Comparison of ENCODE assay signal across 17 cellular contexts in the genomic region with DNA sequence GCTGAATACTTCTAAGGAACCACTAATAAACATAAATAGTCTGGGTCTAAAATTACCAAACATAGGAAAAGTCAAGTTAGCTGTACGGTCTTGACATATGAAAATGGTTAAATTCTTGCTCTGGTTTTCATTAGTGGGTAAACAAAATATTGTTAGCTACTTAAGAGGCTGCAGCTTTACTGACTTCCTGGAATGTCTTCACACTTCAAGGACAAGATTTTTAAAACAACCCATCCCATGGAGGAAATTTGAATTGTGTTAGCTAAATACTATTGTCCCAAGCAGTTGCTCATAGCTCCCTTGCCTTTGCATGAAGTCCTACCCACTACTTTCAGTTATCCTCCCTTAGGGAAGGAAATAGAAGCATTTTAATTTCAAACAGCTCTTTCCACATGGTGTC.
DNase-seq lines count a peak whose midpoint lies in the region; ATAC-seq, FAIRE-seq and TF ChIP-seq lines count a peak whose summit lies in the region.
"Had no signal": no experiment of that assay in that cellular context is flagged by ENCODE, and none has a peak within 500 bp of the region (broad histone marks: within the 10 kb centered on the region; RNA-seq: fewer than 3 reads in every experiment).

No MANE protein-coding gene starts in this region.

- H4K91ac ChIP-seq in mesenchymal stem cell (ENCODE audit: low read length) (no peak overlapping the region), trophoblast cell (ENCODE audit: low read depth, low read length) (no peak overlapping the region)

- H4K20me1 ChIP-seq in HCT116 (ENCODE audit: insufficient read depth) (no peaks in the 10 kb centered on the region), Karpas-422 (ENCODE audit: insufficient read depth, low read depth, low read length) (no peaks in the 10 kb centered on the region)

- no peak overlapping the region for H3K18ac ChIP-seq in mesenchymal stem cell (ENCODE audit: low read depth in 1 of 2, low read length in 2 of 2)
- no peak overlapping the region for H3K18ac ChIP-seq in trophoblast cell (ENCODE audit: low read length)

- H3K23ac ChIP-seq in mesenchymal stem cell (ENCODE audit: low read length in 2 of 2) (no peak overlapping the region), trophoblast cell (ENCODE audit: low read length) (no peak overlapping the region)

- H3K9me2 ChIP-seq in HCT116 (ENCODE audit: insufficient read depth) (no peaks in the 10 kb centered on the region), Karpas-422 (replicated peaks; ENCODE audit: insufficient read depth, low read length) (no peaks in the 10 kb centered on the region)

- H2BK12ac ChIP-seq in mesenchymal stem cell (ENCODE audit: low read length in 2 of 2), result no peak overlapping the region
- no peak overlapping the region for H2BK12ac ChIP-seq in trophoblast cell (ENCODE audit: low read length)

- H2BK120ac ChIP-seq in mesenchymal stem cell (ENCODE audit: low read depth, low read length) (no peak overlapping the region), trophoblast cell (ENCODE audit: insufficient read depth, low read length, poor library complexity) (no peak overlapping the region)

- intact Hi-C loops in HCT116 (cut with micrococcal nuclease), result no loop called here

- no peak overlapping the region for H4K8ac ChIP-seq in mesenchymal stem cell (ENCODE audit: low read length)
- no peak overlapping the region for H4K8ac ChIP-seq in trophoblast cell (ENCODE audit: low read depth, low read length)

- TF ChIP-seq CTCF in HCT116 (IDR thresholded peaks at IDR 0.05 in 2 of 3, conservative IDR thresholded peaks at IDR 0.05 in 1 of 3; ENCODE audit: borderline replicate concordance in 1 of 3, insufficient read depth in 1 of 3, low read depth in 2 of 3, low read length in 2 of 3), result no peak

- H3K4me1 ChIP-seq in HCT116 (ENCODE audit: control insufficient read depth in 1 of 2, insufficient read depth in 2 of 2, low read length in 2 of 2) (peaks cover 2 to 14% of the 10 kb centered on the region in 2 experiments; a peak in 2 of 4 replicates), mesenchymal stem cell (ENCODE audit: control insufficient read depth, insufficient read depth, low read depth, low read length) (peaks cover 2% of the 10 kb centered on the region), trophoblast cell (ENCODE audit: control insufficient read depth in 1 of 2, insufficient read depth in 2 of 2, low read length in 2 of 2) (no peaks in the 10 kb centered on the region), Karpas-422 (ENCODE audit: low read length) (no peaks in the 10 kb centered on the region)

- no peak overlapping the region for H3K4me3 ChIP-seq in HCT116 (replicated peaks in 1 of 2; ENCODE audit: low read depth in 1 of 2, low read length in 2 of 2)
- H3K4me3 ChIP-seq in mesenchymal stem cell (ENCODE audit: insufficient read depth in 1 of 2, low read depth in 1 of 2, low read length in 2 of 2), result peak overlapping the region in 1 of 2 experiments; percentile 27
- no peak overlapping the region for H3K4me3 ChIP-seq in trophoblast cell (ENCODE audit: low read depth, low read length)
- H3K4me3 ChIP-seq in Karpas-422 (ENCODE audit: low read length), result no peak overlapping the region
- H3K4me3 ChIP-seq: cardiac muscle cell, esophagus squamous epithelium, testis had no signal

- H3K4ac ChIP-seq in mesenchymal stem cell (ENCODE audit: low read depth in 1 of 2, low read length in 2 of 2) (no peak overlapping the region), trophoblast cell (ENCODE audit: low read depth, low read length) (no peak overlapping the region)

- H2AFZ ChIP-seq in HCT116 (ENCODE audit: low read depth, low read length, poor library complexity, severe bottlenecking) (no peak overlapping the region), mesenchymal stem cell (ENCODE audit: low read depth, low read length) (no peak overlapping the region), trophoblast cell (ENCODE audit: insufficient read depth, low read length, poor library complexity) (no peak overlapping the region), Karpas-422 (ENCODE audit: low read length) (no peak overlapping the region)

- TF ChIP-seq POLR2A in HCT116 (IDR thresholded peaks at IDR 0.05; ENCODE audit: borderline replicate concordance, extremely low read depth, insufficient read depth, insufficient read length) (no peak), GM12892 (IDR thresholded peaks at IDR 0.05; ENCODE audit: low read depth, low read length) (no peak)

- no peaks in the 10 kb centered on the region for H3K27me3 ChIP-seq in HCT116 (ENCODE audit: insufficient read depth, low read length)
- no peaks in the 10 kb centered on the region for H3K27me3 ChIP-seq in mesenchymal stem cell (ENCODE audit: control insufficient read depth in 1 of 2, insufficient read depth in 1 of 2, low read length in 2 of 2)
- H3K27me3 ChIP-seq in trophoblast cell (ENCODE audit: insufficient read depth, low read length), result no peaks in the 10 kb centered on the region
- H3K27me3 ChIP-seq in Karpas-422 (ENCODE audit: low read length), result no peaks in the 10 kb centered on the region
- H3K27me3 ChIP-seq: cardiac muscle cell, esophagus squamous epithelium, testis had no signal

- no peak overlapping the region for H2BK5ac ChIP-seq in mesenchymal stem cell (ENCODE audit: low read depth, low read length, poor library complexity, severe bottlenecking)
- no peak overlapping the region for H2BK5ac ChIP-seq in trophoblast cell (ENCODE audit: low read depth, low read length, poor library complexity)

- no peak for ATAC-seq in HCT116

- H3K79me1 ChIP-seq in mesenchymal stem cell (replicated peaks; ENCODE audit: low read length, poor library complexity, severe bottlenecking), result peaks cover 11% of the 10 kb centered on the region
- no peaks in the 10 kb centered on the region for H3K79me1 ChIP-seq in trophoblast cell (ENCODE audit: low read length)

- no peak overlapping the region for H3K14ac ChIP-seq in mesenchymal stem cell (ENCODE audit: low read length in 2 of 2)
- H3K14ac ChIP-seq in trophoblast cell (ENCODE audit: low read length), result no peak overlapping the region

- no peak for TF ChIP-seq RAD21 in HCT116 (IDR thresholded peaks at IDR 0.05; ENCODE audit: low read depth)

- H3K9me3 ChIP-seq in HCT116 (ENCODE audit: control insufficient read depth in 1 of 2, insufficient read depth in 1 of 2, low read depth in 1 of 2, low read length in 2 of 2) (no peaks in the 10 kb centered on the region), mesenchymal stem cell (ENCODE audit: control insufficient read depth, low read length) (no peaks in the 10 kb centered on the region), trophoblast cell (ENCODE audit: insufficient read depth, low read depth, low read length) (no peaks in the 10 kb centered on the region), Karpas-422 (ENCODE audit: low read length) (no peaks in the 10 kb centered on the region)
- H3K9me3 ChIP-seq: esophagus squamous epithelium, testis had no signal

- BruUV-seq in HCT116 (replicated peaks; lab: Mats Ljungman, UMichigan), result no TSS peak

- H2AK5ac ChIP-seq in mesenchymal stem cell (ENCODE audit: low read length, severe bottlenecking) (no peak overlapping the region), trophoblast cell (ENCODE audit: low read length) (no peak overlapping the region)

- H3K27ac ChIP-seq in HCT116 (ENCODE audit: low read depth, low read length) (no peak overlapping the region), mesenchymal stem cell (ENCODE audit: low read length, poor library complexity, severe bottlenecking) (no peak overlapping the region), trophoblast cell (ENCODE audit: low read depth, low read length) (no peak overlapping the region), Karpas-422 (ENCODE audit: low read length) (no peak overlapping the region)
- H3K27ac ChIP-seq: cardiac muscle cell, testis had no signal

- RAD21 ChIA-PET in HCT116 (lab: Charles Lee; ENCODE audit: low non-redundant PET in 1 of 2, low total read pairs in 2 of 2, uncharacterized antibody in 2 of 2, unreplicated experiment in 2 of 2), result no interaction called here

- no peaks in the 10 kb centered on the region for H3K79me2 ChIP-seq in HCT116 (ENCODE audit: insufficient read depth, low read length)
- no peaks in the 10 kb centered on the region for H3K79me2 ChIP-seq in trophoblast cell (ENCODE audit: control insufficient read depth, insufficient read depth, low read length, poor library complexity)
- H3K79me2 ChIP-seq in Karpas-422 (ENCODE audit: low read length), result no peaks in the 10 kb centered on the region

- no peak overlapping the region for H4K12ac ChIP-seq in trophoblast cell (ENCODE audit: low read depth, low read length)

- DNase-seq in AG08395 (ENCODE audit: low spot score) (peak; percentile 7), HCT116 (ENCODE audit: low read depth, low spot score) (no peak), dermis blood vessel endothelial cell (peak; percentile 51), mesenchymal stem cell (no peak), GM12892 (ENCODE audit: insufficient read length) (no peak), trophoblast cell (no peak), Karpas-422 (no peak)
- DNase-seq in stimulated activated naive CD4-positive, alpha-beta T cell treated with Interleukin-2 at 50 U/mL for 16 hours (lab: John Stamatoyannopoulos, UW), result no peak
- DNase-seq: activated CD4-positive, alpha-beta T cell treated with anti-CD3 and anti-CD28 coated beads for 48 hours; esophagus squamous epithelium; hypothalamus; NCI-H1092; NCI-H2107; NCI-H510A treated with DMSO at 0.1 percent for 48 hours; stimulated activated CD4-positive, alpha-beta T cell treated with anti-CD3 and anti-CD28 coated beads, Interleukin-15, amount 100 ng/mL, for 24 hours; testis had no signal

- 43% methylated on average over 1 of the region's 1 CpG for WGBS in mesenchymal stem cell
- no CpG with 5 or more reads among the region's 1 CpG for WGBS in trophoblast cell (ENCODE audit: extremely low coverage, insufficient coverage, insufficient read length)

- POLR2A ChIA-PET in HCT116 (lab: Charles Lee), result interaction anchor here (1.0 kb wide), 1 partner anchor 9 kb away, joined by 3 read pairs; no protein-coding TSS in a partner anchor

- H2BK15ac ChIP-seq in mesenchymal stem cell (ENCODE audit: low read depth, poor library complexity, severe bottlenecking), result no peak overlapping the region

- FAIRE-seq in GM12892 (lab: Jason Lieb, UNC), result no peak

- H3K36me3 ChIP-seq in HCT116 (ENCODE audit: control insufficient read depth in 1 of 2, insufficient read depth in 2 of 2, low read length in 2 of 2) (no peaks in the 10 kb centered on the region), mesenchymal stem cell (ENCODE audit: control insufficient read depth in 1 of 2, insufficient read depth in 2 of 2, low read depth in 1 of 2, low read length in 2 of 2) (peaks cover 23 to 45% of the 10 kb centered on the region in 2 experiments), trophoblast cell (ENCODE audit: control insufficient read depth in 1 of 2, insufficient read depth in 2 of 2, low read length in 2 of 2) (peaks cover 6 to 7% of the 10 kb centered on the region in 2 experiments), Karpas-422 (ENCODE audit: insufficient read depth, low read length) (no peaks in the 10 kb centered on the region)

- H3K4me2 ChIP-seq in HCT116 (ENCODE audit: low read length) (peak overlapping the region; percentile 58), mesenchymal stem cell (ENCODE audit: low read length, poor library complexity, severe bottlenecking) (no peak overlapping the region), trophoblast cell (ENCODE audit: low read length) (no peak overlapping the region), Karpas-422 (ENCODE audit: low read depth, low read length, poor library complexity, severe bottlenecking) (no peak overlapping the region)

- H3K9ac ChIP-seq in HCT116 (ENCODE audit: low read length) (no peak overlapping the region), mesenchymal stem cell (ENCODE audit: low read length) (peak overlapping the region; percentile 54), trophoblast cell (ENCODE audit: low read length) (no peak overlapping the region), Karpas-422 (ENCODE audit: low read length) (no peak overlapping the region)

- CTCF ChIA-PET in HCT116 (lab: Charles Lee), result interaction anchor here (1.5 kb wide), 1 partner anchor 71 kb away, joined by 3 read pairs; no protein-coding TSS in a partner anchor

Comparison
In these comparisons a context has a peak if more than half of its experiments do, and no peak if none do; other contexts are left out.
1. DNase-seq: peak in AG08395 (single experiment) and dermis blood vessel endothelial cell (single experiment); none in HCT116 (single experiment), mesenchymal stem cell (single experiment), GM12892 (single experiment), trophoblast cell (0 of 2), stimulated activated naive CD4-positive, alpha-beta T cell treated with Interleukin-2 at 50 U/mL for 16 hours (single experiment) and Karpas-422 (single experiment).